1 cellular context compared by ENCODE assay signal in the genomic region with DNA sequence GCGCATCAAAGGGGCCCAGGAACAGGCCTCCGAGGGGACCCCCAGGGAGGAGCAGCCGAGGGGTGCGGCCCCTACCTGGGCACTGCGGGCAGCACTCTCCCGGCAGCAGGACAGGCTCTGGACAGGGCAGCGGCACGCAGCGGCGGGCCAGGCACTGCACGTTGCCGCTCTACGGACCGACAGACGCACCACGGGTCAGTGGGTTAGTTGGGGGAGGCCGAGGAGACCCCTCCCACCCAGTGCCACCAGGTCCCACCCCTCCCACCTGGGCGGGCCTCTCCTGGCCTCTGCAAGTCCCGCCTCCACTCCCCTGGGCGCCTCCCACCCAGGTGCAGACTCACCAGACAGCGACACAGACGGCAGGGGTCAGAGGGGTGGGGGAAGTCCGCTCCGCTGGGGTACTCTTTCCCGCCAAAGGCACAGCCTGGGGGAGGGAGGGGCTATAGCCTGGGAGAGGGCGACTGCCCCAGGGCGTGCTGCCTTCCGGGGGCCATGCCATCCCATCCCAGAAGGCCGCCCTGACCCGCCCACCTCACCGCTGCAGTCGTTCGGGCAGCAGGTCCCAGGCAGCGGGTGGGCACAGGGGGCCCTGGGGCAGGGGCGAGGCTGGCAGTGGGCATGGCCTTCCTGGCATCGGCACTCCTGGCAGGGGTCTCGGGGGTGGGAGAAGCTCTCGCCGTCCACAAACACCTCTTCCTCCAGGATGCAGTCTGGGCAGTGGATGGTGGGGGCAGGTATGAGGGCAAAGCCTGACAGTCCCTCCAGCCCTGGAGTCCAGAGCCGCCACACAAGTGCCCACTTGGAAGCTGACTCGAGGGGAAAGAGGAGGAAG.
A peak's percentile ranks its signal among the peaks of the same experiment; 100 is the strongest.
TF ChIP-seq lines count a peak whose summit lies in the region.

No MANE protein-coding gene starts in this region.

TF ChIP-seq in WTC11, 78 proteins besides CTCF, POLR2A, EP300 and RAD21 (continued from another document):
- TF ChIP-seq, protein P1, sequence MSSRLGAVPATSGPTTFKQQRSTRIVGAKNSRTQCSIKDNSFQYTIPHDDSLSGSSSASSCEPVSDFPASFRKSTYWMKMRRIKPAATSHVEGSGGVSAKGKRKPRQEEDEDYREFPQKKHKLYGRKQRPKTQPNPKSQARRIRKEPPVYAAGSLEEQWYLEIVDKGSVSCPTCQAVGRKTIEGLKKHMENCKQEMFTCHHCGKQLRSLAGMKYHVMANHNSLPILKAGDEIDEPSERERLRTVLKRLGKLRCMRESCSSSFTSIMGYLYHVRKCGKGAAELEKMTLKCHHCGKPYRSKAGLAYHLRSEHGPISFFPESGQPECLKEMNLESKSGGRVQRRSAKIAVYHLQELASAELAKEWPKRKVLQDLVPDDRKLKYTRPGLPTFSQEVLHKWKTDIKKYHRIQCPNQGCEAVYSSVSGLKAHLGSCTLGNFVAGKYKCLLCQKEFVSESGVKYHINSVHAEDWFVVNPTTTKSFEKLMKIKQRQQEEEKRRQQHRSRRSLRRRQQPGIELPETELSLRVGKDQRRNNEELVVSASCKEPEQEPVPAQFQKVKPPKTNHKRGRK (CRISPR knock-in tag; IDR thresholded peaks at IDR 0.05; ENCODE audit: borderline replicate concordance) = no peak
- TF ChIP-seq SP1 (CRISPR knock-in tag; conservative IDR thresholded peaks at IDR 0.05) = 0 out of 2 replicates have a peak, but pooled peaks have one; percentile 45
- TF ChIP-seq CDX4 (CRISPR knock-in tag; IDR thresholded peaks at IDR 0.05; ENCODE audit: borderline replicate concordance) = no peak
- TF ChIP-seq ZNF121 (CRISPR knock-in tag; IDR thresholded peaks at IDR 0.05) = peak; percentile 43; the same call in 1 of the 2 replicates
- no peak for TF ChIP-seq ZNF281 (CRISPR knock-in tag; IDR thresholded peaks at IDR 0.05)
- no peak for TF ChIP-seq ZNF232 (CRISPR knock-in tag; IDR thresholded peaks at IDR 0.05)
- no peak for TF ChIP-seq CBFB (CRISPR knock-in tag; IDR thresholded peaks at IDR 0.05; ENCODE audit: low read depth)
- 0 out of 2 replicates have a peak, but pooled peaks have one; percentile 30 for TF ChIP-seq ZNF423 (CRISPR knock-in tag; IDR thresholded peaks at IDR 0.05)
TF ChIP-seq in WTC11: peak in this region for 3.
